Comparison of ENCODE assay signal across 13 cellular contexts in genomic region chr14:55585854-55586253, GRCh38. TPM values are rescaled to one million over a fixed set of nuclear protein-coding genes. Genes with fewer than 3 reads are reported as not detected.
DNase-seq lines count a peak whose midpoint lies in the region; ATAC-seq, FAIRE-seq and TF ChIP-seq lines count a peak whose summit lies in the region.
"Had no signal": no experiment of that assay in that cellular context is flagged by ENCODE, and none has a peak within 500 bp of the region (broad histone marks: within the 10 kb centered on the region; RNA-seq: fewer than 3 reads in every experiment).

No MANE protein-coding gene starts in this region.

- peak overlapping the region; percentile 16 for H3K27ac ChIP-seq in brain microvascular endothelial cell
- H3K27ac ChIP-seq in lower lobe of right lung, result no peak overlapping the region

- H3K4me3 ChIP-seq in AG10803 (ENCODE audit: low read length), result no peak overlapping the region
- no peak overlapping the region for H3K4me3 ChIP-seq in brain microvascular endothelial cell (ENCODE audit: low read depth, low read length)
- no peak overlapping the region for H3K4me3 ChIP-seq in lower lobe of right lung
- H3K4me3 ChIP-seq: heart left ventricle, Peyer's patch had no signal

- peaks cover 63% of the 10 kb centered on the region for H3K4me1 ChIP-seq in lower lobe of right lung

- intact Hi-C loops in lower lobe of right lung (cut with DNase I), result no loop called here

- DNase-seq in AG10803 (ENCODE audit: low read depth) (peak; percentile 16), HTR-8/SVneo (ENCODE audit: insufficient read length, low spot score) (no peak), brain microvascular endothelial cell (no peak), lung microvascular endothelial cell (ENCODE audit: low read depth in 2 of 2) (peak; percentile 41 to 69), inferior parietal cortex (ENCODE audit: extremely low spot score) (no peak), amniotic stem cell (lab: John Stamatoyannopoulos, UW) (no peak), lower lobe of right lung (no peak)
- DNase-seq in stimulated activated CD4-positive, alpha-beta T cell treated with anti-CD3 and anti-CD28 coated beads, Interleukin-2, amount 100 ng/mL, for 48 hours, result no peak
- DNase-seq: activated naive CD8-positive, alpha-beta T cell treated with anti-CD3 and anti-CD28 coated beads, Interleukin-2, amount 10 ng/mL, durations not matched to agents 7 days and 5 days; GF-D8; heart left ventricle; Peyer's patch had no signal

- TF ChIP-seq CTCF in AG10803 (conservative IDR thresholded peaks at IDR 0.05; ENCODE audit: low read length) (no peak), brain microvascular endothelial cell (IDR thresholded peaks at IDR 0.05; ENCODE audit: low read depth, low read length, missing control alignments) (no peak), lower lobe of right lung (IDR thresholded peaks at IDR 0.05) (no peak)

- H3K9me3 ChIP-seq in lower lobe of right lung, result no peaks in the 10 kb centered on the region
- H3K9me3 ChIP-seq: heart left ventricle, Peyer's patch had no signal

- H3K36me3 ChIP-seq in brain microvascular endothelial cell (replicated peaks), result no peaks in the 10 kb centered on the region
- H3K36me3 ChIP-seq in lower lobe of right lung, result no peaks in the 10 kb centered on the region
- H3K36me3 ChIP-seq: heart left ventricle, Peyer's patch had no signal

- no peak for ATAC-seq in lower lobe of right lung
- ATAC-seq: heart left ventricle had no signal

- in situ Hi-C loops in brain microvascular endothelial cell (cut with HindIII; ENCODE audit: low pct_ligation_motif_present, low sequenced_read_pairs), result no loop called here

- no peaks in the 10 kb centered on the region for H3K27me3 ChIP-seq in brain microvascular endothelial cell (replicated peaks)
- H3K27me3 ChIP-seq in lower lobe of right lung (ENCODE audit: low read depth), result no peaks in the 10 kb centered on the region
- H3K27me3 ChIP-seq: heart left ventricle, Peyer's patch had no signal

- peak; percentile 79 for FAIRE-seq in HTR-8/SVneo (lab: Jason Lieb, UNC)
- FAIRE-seq: TTC549 had no signal

RNA-seq across cellular contexts. Expression of gene KTN1, which starts 5.8 kb away (rescaled TPM):
- total RNA-seq in lung microvascular endothelial cell, result 119 and 172 TPM in 2 replicates
- total RNA-seq in lower lobe of right lung, result 164 TPM

Comparison
In these comparisons a context has a peak if more than half of its experiments do, and no peak if none do; other contexts are left out.
1. DNase-seq: peak in AG10803 (single experiment) and lung microvascular endothelial cell (2 of 2); none in HTR-8/SVneo (single experiment), brain microvascular endothelial cell (single experiment), inferior parietal cortex (single experiment), amniotic stem cell (single experiment), stimulated activated CD4-positive, alpha-beta T cell treated with anti-CD3 and anti-CD28 coated beads, Interleukin-2, amount 100 ng/mL, for 48 hours (0 of 2) and lower lobe of right lung (single experiment).